In the genomic region with DNA sequence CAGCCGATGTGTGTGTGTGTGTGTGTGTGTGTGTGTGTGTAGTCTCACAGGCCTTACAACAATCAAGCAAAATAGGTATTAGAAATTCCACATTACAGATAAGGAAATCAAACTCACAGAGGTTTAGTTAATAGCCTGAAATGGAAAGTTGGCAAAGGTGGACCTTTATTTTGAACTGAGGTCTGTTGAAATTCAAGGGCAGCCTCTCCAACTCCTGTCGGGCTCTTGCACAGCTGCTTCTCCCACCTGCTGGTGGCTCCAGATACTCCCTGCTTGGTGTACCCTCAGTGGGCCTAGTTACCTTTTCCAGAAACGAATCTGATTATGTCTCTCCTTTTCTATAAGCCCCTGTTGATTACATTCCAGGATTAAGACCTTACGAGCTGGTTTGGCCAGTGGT, we compare ENCODE assay signal across 17 cellular contexts.
DNase-seq lines count a peak whose midpoint lies in the region; ATAC-seq and TF ChIP-seq lines count a peak whose summit lies in the region.
"Had no signal": no experiment of that assay in that cellular context is flagged by ENCODE, and none has a peak within 500 bp of the region (broad histone marks: within the 10 kb centered on the region; RNA-seq: fewer than 3 reads in every experiment).

No MANE protein-coding gene starts in this region.

- H3K4me3 Mint-ChIP-seq in glutamatergic neuron (ENCODE audit: unreplicated experiment), result no peak overlapping the region
- H3K4me3 Mint-ChIP-seq: CD4-positive, alpha-beta T cell had no signal

- H3K4me1 ChIP-seq in heart right ventricle (peaks cover 0 to 9% (median under 1%) of the 10 kb centered on the region in 9 donors), psoas muscle (no peaks in the 10 kb centered on the region)

- no peaks in the 10 kb centered on the region for H3K27me3 ChIP-seq in heart right ventricle
- H3K27me3 ChIP-seq in psoas muscle (ENCODE audit: insufficient read depth in 3 of 3, low read length in 2 of 3), result no peaks in the 10 kb centered on the region

- H3K27ac ChIP-seq in heart right ventricle (no peak overlapping the region), psoas muscle (no peak overlapping the region)

- peaks cover 14% of the 10 kb centered on the region for H3K9me3 Mint-ChIP-seq in glutamatergic neuron (ENCODE audit: unreplicated experiment)
- H3K9me3 Mint-ChIP-seq: CD4-positive, alpha-beta T cell had no signal

- peak in 5 of 9 donors; percentile 28 to 44 (median 40) for TF ChIP-seq CTCF in heart right ventricle (IDR thresholded peaks at IDR 0.05)
- no peak for TF ChIP-seq CTCF in glutamatergic neuron (IDR thresholded peaks at IDR 0.05; ENCODE audit: partially characterized antibody, unreplicated experiment)
- no peak for TF ChIP-seq CTCF in psoas muscle (IDR thresholded peaks at IDR 0.05)

- peaks cover 11% of the 10 kb centered on the region for H3K36me3 Mint-ChIP-seq in glutamatergic neuron (ENCODE audit: unreplicated experiment)

- 72 to 76% methylated on average over 4 of the region's 4 CpGs for WGBS in heart right ventricle, 2 donors
- 62 to 73% (median 67%) methylated on average over 4 of the region's 4 CpGs for whole genome bisulfite sequencing in psoas muscle, 3 donors

- peak in 6 of 8 donors; percentile 51 to 75 (median 67) for ATAC-seq in heart right ventricle
- no peak for ATAC-seq in Right ventricle myocardium inferior
- ATAC-seq in psoas muscle, result peak in 3 of 4 donors; percentile 54 to 82 (median 77)
- ATAC-seq: Panc1 had no signal

- no peaks in the 10 kb centered on the region for H3K9me3 ChIP-seq in heart right ventricle
- no peaks in the 10 kb centered on the region for H3K9me3 ChIP-seq in psoas muscle

- intact Hi-C loops in heart right ventricle (cut with DNase I), result no loop called here
- intact Hi-C loops in Right ventricle myocardium inferior (cut with DNase I), result loop anchor here (5.0 kb wide), 1 partner anchor 129 kb away; no protein-coding TSS in a partner anchor
- intact Hi-C loops in psoas muscle (cut with DNase I), result no loop called here

- H3K4me1 Mint-ChIP-seq in glutamatergic neuron (ENCODE audit: low read depth, unreplicated experiment), result peaks cover 33% of the 10 kb centered on the region

- H3K36me3 ChIP-seq in heart right ventricle (no peaks in the 10 kb centered on the region), psoas muscle (ENCODE audit: insufficient read depth in 1 of 2, low read depth in 1 of 2) (no peaks in the 10 kb centered on the region)

- peaks cover 2% of the 10 kb centered on the region for H3K27me3 Mint-ChIP-seq in glutamatergic neuron (ENCODE audit: unreplicated experiment)
- H3K27me3 Mint-ChIP-seq: CD4-positive, alpha-beta T cell had no signal

- DNase-seq in heart right ventricle (peak in 1 of 2 donors; percentile 22), Right ventricle myocardium inferior (ENCODE audit: missing footprints) (no peak), NCI-H82 treated with DMSO at 0.1 percent for 48 hours (lab: John Stamatoyannopoulos, UW; ENCODE audit: unreplicated experiment) (peak; percentile 82), glutamatergic neuron (no peak), psoas muscle (no peak), Kasumi-1 (lab: John Stamatoyannopoulos, UW) (no peak), UCSD-AML1 (lab: John Stamatoyannopoulos, UW; ENCODE audit: unreplicated experiment) (no peak), NCI-H446 (lab: John Stamatoyannopoulos, UW) (no peak)
- DNase-seq: CD4-positive, alpha-beta T cell; GOT3; IMR-90; NCI-H1436; NCI-H2081 treated with DMSO at 0.1 percent for 48 hours; NCI-H2227 treated with DMSO at 0.1 percent for 48 hours; NCI-H69; SHP77 had no signal

- H3K27ac Mint-ChIP-seq in glutamatergic neuron (ENCODE audit: unreplicated experiment), result peak overlapping the region; percentile 45
- H3K27ac Mint-ChIP-seq: CD4-positive, alpha-beta T cell had no signal

- no peak overlapping the region for H3K4me3 ChIP-seq in heart right ventricle
- no peak overlapping the region for H3K4me3 ChIP-seq in psoas muscle

Comparison
In these comparisons a context has a peak if more than half of its experiments do, and no peak if none do; other contexts are left out.
1. CTCF ChIP-seq: peak in heart right ventricle (5 of 9); none in glutamatergic neuron (single experiment) and psoas muscle (single experiment).